ENCODE assay signal across 8 cellular contexts in the genomic region with DNA sequence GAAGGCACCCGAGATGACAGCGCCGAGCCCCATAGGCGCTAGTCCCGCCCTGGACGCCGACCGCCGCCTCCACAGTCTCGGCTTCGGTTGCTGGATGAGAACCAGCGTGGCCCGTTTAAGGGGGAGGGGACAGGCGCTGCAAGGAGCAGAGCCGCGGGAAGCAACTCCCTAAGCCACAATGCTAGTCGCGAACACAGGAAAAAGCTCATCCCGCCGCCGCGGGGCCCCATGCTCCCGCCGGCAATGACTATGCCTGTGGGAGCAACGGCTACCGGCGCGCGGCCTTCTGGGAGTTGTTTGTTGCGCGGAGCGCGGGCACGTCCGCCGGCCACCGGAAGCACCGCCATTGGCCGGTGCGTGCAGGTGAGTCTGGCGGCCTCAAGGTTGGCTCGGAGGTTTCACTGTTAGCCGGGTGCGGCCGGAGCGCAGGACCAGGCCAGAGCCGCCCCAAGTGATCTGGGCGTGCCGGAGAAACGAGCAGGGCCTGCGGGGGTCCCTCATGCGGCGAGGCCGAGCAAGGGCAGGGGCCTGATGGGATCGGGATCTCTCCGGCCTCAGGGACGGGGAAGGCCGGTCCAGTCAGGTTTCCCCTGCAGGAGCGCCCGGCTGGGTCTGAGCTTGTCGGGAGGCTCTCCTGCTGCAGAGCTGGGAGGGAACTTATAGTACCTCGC. TPM values are rescaled to one million over a fixed set of nuclear protein-coding genes. Genes with fewer than 3 reads are reported as not detected.
DNase-seq lines count a peak whose midpoint lies in the region; ATAC-seq and TF ChIP-seq lines count a peak whose summit lies in the region.

A gene (plus strand): TSS at position 331 of the 671 bp plus-strand sequence. CDS start 15,110 bp downstream, outside the sequence.

- intact Hi-C loops in heart right ventricle (cut with DNase I): loop anchor here in 2 of 10 donors (2.0 to 5.0 kb wide), 3 partner anchors 46 to 76 kb away; a partner anchor contains a TSS
- intact Hi-C loops in posterior vena cava (cut with DNase I): loop anchor here in 1 of 2 donors (10.0 kb wide), 1 partner anchor 46 kb away; a partner anchor contains a TSS

- H3K9me3 Mint-ChIP-seq in type B pancreatic cell: peaks cover 17% of the 10 kb centered on the region

- peak within 1 kb of the TSS; percentile 93 for H3K27ac Mint-ChIP-seq in type B pancreatic cell

- H3K4me1 ChIP-seq in heart right ventricle: peaks cover 5 to 23% (median 17%) of the 10 kb centered on the region in 9 donors

- peak; percentile 92 for ATAC-seq in GM21825 (IDR thresholded peaks at IDR 0.05; ENCODE audit: unreplicated experiment)
- peak; percentile 95 to 99 (median 97) for ATAC-seq in heart right ventricle

- peak within 1 kb of the TSS; percentile 52 for H3K4me3 ChIP-seq in MG63
- H3K4me3 ChIP-seq in heart right ventricle: peak within 1 kb of the TSS; percentile 60 to 94 (median 82)

- peak within 1 kb of the TSS; percentile 96 for H3K4me3 Mint-ChIP-seq in type B pancreatic cell

- no peaks in the 10 kb centered on the region for H3K27me3 Mint-ChIP-seq in type B pancreatic cell

- H3K4me1 Mint-ChIP-seq in type B pancreatic cell (ENCODE audit: unreplicated experiment): peaks cover 8% of the 10 kb centered on the region

- H3K36me3 ChIP-seq in MG63: peaks cover 17% of the 10 kb centered on the region
- H3K36me3 ChIP-seq in heart right ventricle: peaks cover 0 to 42% (median 42%) of the 10 kb centered on the region in 9 donors

- DNase-seq in Daoy (ENCODE audit: low read depth) (peak; percentile 88), MG63 (peak; percentile 64), SW480 (ENCODE audit: low spot score) (peak; percentile 86), heart right ventricle (peak; percentile 75 to 80), posterior vena cava (ENCODE audit: low spot score) (peak; percentile 86), type B pancreatic cell (ENCODE audit: extremely low spot score, unreplicated experiment) (peak; percentile 84)

- peaks cover 33% of the 10 kb centered on the region for H3K9me3 ChIP-seq in MG63
- peaks cover 0 to 80% (median 24%) of the 10 kb centered on the region in 11 donors for H3K9me3 ChIP-seq in heart right ventricle

- H3K27ac ChIP-seq in adipose tissue (ENCODE audit: low read depth, low read length) (no peak within 1 kb of the TSS), heart right ventricle (peak within 1 kb of the TSS; percentile 42 to 95 (median 88))

- H3K27me3 ChIP-seq in MG63: no peaks in the 10 kb centered on the region
- no peaks in the 10 kb centered on the region for H3K27me3 ChIP-seq in heart right ventricle

- WGBS in adipose tissue, 3 donors: 0 to 1% (median 1%) methylated on average over 55 to 62 of the region's 62 CpGs
- 1% methylated on average over 62 of the region's 62 CpGs for WGBS in heart right ventricle, 2 donors

- peaks cover 48% of the 10 kb centered on the region for H3K36me3 Mint-ChIP-seq in type B pancreatic cell

- TF ChIP-seq CTCF in heart right ventricle (IDR thresholded peaks at IDR 0.05) (peak in 1 of 9 donors; percentile 25), type B pancreatic cell (conservative IDR thresholded peaks at IDR 0.05) (peak; percentile 61)

RNA-seq across cellular contexts. Expression of the gene that starts here (rescaled TPM):
- total RNA-seq in Daoy (2014; rRNA removed; shearing (Covaris generic)): 71.7 and 90.7 TPM in 2 replicates
- 6.6 and 15.5 TPM in 2 replicates for total RNA-seq in MG63 (2014; rRNA removed; shearing (Covaris generic); ENCODE audit: low replicate concordance)
- polyA plus RNA-seq in adipose tissue (10 to 100 TPM; 10.1 to 10.6 (median 10.2) TPM), heart right ventricle (10 to 100 TPM; 20.6 to 20.7 TPM)
- total RNA-seq in heart right ventricle (10 to 100 TPM; 19.2 to 35.0 (median 23.7) TPM), posterior vena cava (10 to 100 TPM; 12.2 to 15.8 TPM), type B pancreatic cell (ENCODE audit: low replicate concordance) (52.0 and 52.5 TPM in 2 replicates)
